Comparison of ENCODE assay signal across 21 cellular contexts in the genomic region with DNA sequence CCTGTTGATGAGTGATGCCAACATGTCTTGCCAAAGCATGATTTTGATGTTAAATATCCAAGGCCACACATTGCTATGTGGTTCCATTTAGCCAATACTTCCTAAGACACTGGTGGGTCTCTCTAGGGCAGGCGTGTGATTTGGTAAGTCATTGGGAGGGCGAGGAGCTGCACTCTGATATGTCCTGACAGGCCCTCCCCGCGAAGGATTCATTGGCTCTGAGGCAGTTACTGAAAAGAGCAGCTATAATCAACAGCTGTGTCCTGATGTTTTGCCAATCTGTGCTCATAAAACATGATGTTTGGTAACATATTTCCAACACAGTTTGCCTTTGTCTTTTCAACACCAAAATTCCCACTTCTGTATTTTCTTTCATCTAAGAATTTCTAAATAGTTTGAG.
DNase-seq lines count a peak whose midpoint lies in the region; ATAC-seq, FAIRE-seq and TF ChIP-seq lines count a peak whose summit lies in the region.
"Had no signal": no experiment of that assay in that cellular context is flagged by ENCODE, and none has a peak within 500 bp of the region (broad histone marks: within the 10 kb centered on the region; RNA-seq: fewer than 3 reads in every experiment).

No MANE protein-coding gene starts in this region.

- ATAC-seq in foreskin keratinocyte (peak; percentile 33), sciatic nerve (peak; percentile 61), GM21360 (IDR thresholded peaks at IDR 0.05; ENCODE audit: unreplicated experiment) (no peak)

- TF ChIP-seq CTCF in foreskin keratinocyte (conservative IDR thresholded peaks at IDR 0.05), result no peak

- FAIRE-seq in HTR-8/SVneo (lab: Jason Lieb, UNC), result no peak
- FAIRE-seq: D721Med, GM19239, H54 had no signal

- H3K4me1 ChIP-seq in foreskin keratinocyte, result peaks cover 9% of the 10 kb centered on the region
- H3K4me1 ChIP-seq: BE2C, Peyer's patch had no signal

- intact Hi-C loops in sciatic nerve (cut with DNase I), result no loop called here

- no peak overlapping the region for H3K27ac ChIP-seq in foreskin keratinocyte
- H3K27ac ChIP-seq: Peyer's patch had no signal

- H3K27me3 ChIP-seq in foreskin keratinocyte, result no peaks in the 10 kb centered on the region
- H3K27me3 ChIP-seq: BE2C, MG63, Peyer's patch had no signal

- peak; percentile 1 for DNase-seq in NCI-H82 (lab: John Stamatoyannopoulos, UW)
- no peak for DNase-seq in NCI-H82 treated with DMSO at 0.1 percent for 48 hours (lab: John Stamatoyannopoulos, UW; ENCODE audit: unreplicated experiment)
- peak; percentile 26 for DNase-seq in NCI-H1105 (lab: John Stamatoyannopoulos, UW)
- peak; percentile 14 to 26 for DNase-seq in foreskin keratinocyte
- DNase-seq in sciatic nerve (ENCODE audit: low spot score), result no peak
- no peak for DNase-seq in HTR-8/SVneo (ENCODE audit: insufficient read length, low spot score)
- DNase-seq in amniotic stem cell (lab: John Stamatoyannopoulos, UW), result no peak
- DNase-seq: BE2C, DMS79, MG63, NCI-H1436, NCI-H187 treated with DMSO at 0.1 percent for 48 hours, NCI-H2107, NCI-H2227 treated with DMSO at 0.1 percent for 48 hours, NCI-H510A, NCI-H748 treated with DMSO at 0.1 percent for 48 hours, Peyer's patch had no signal

Comparison
In these comparisons a context has a peak if more than half of its experiments do, and no peak if none do; other contexts are left out.
1. DNase-seq: peak in NCI-H82 (single experiment), NCI-H1105 (single experiment) and foreskin keratinocyte (2 of 2); none in NCI-H82 treated with DMSO at 0.1 percent for 48 hours (single experiment), sciatic nerve (single experiment), HTR-8/SVneo (single experiment) and amniotic stem cell (single experiment).